Comparison of ENCODE assay signal across 25 cellular contexts in the genomic region with DNA sequence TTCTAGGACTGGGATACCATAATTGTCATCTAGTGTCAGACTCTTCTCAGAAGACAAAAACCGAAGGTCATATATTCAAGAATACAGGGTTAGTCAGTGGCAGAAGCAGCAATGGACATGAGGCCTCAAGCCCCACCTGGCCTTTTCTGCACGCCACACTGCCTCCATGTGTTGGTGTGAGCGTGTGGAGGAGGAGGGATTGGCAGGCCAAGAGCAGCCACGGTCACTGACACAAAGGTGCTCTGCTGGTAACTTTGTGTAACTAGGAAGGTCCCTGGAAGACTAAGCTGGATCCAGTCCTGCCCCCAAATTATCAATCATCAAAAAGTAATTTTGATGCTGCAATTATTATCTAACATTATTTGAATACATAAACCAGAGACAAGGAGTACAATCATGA.
"Had no signal": no experiment of that assay in that cellular context is flagged by ENCODE, and none has a peak within 500 bp of the region (broad histone marks: within the 10 kb centered on the region; RNA-seq: fewer than 3 reads in every experiment).

No MANE protein-coding gene starts in this region.

- H3K4me1 ChIP-seq: adrenal gland, ascending aorta, left ventricle myocardium inferior, prostate gland, tibial artery had no signal

- H3K9me3 ChIP-seq: prostate gland had no signal

- DNase-seq: activated B cell treated with CpG ODN at 0.5 μM for 24 hours; activated CD4-positive, alpha-beta T cell treated with anti-CD3 and anti-CD28 coated beads for 4 hours; activated CD4-positive, alpha-beta T cell treated with anti-CD3 and anti-CD28 coated beads, Interleukin-2, amount 50 U/mL, for 48 hours; activated CD8-positive, alpha-beta memory T cell treated with anti-CD3 and anti-CD28 coated beads, Interleukin-2, amount 50 U/mL, for 48 hours; activated naive CD4-positive, alpha-beta T cell; activated T-cell treated with anti-CD3 and anti-CD28 coated beads, Interleukin-2, amount 50 U/mL, for 4 hours; adrenal gland; brain microvascular endothelial cell; central memory CD4-positive, alpha-beta T cell; effector memory CD4-positive, alpha-beta T cell; foreskin melanocyte; kidney glomerular epithelial cell; left ventricle myocardium inferior; midbrain; natural killer cell; spleen; stimulated activated CD4-positive, alpha-beta T cell treated with anti-CD3 and anti-CD28 coated beads, Interleukin-4, amount 100 ng/mL, for 24 hours; substantia nigra; T-helper 9 cell; tibial artery had no signal

- H3K27me3 ChIP-seq: adrenal gland, ascending aorta, brain microvascular endothelial cell, spleen, tibial artery had no signal

- H3K4me3 ChIP-seq: adrenal gland, ascending aorta, left ventricle myocardium inferior, prostate gland, spleen, tibial artery had no signal

- H3K36me3 ChIP-seq: adrenal gland, ascending aorta, brain microvascular endothelial cell, left ventricle myocardium inferior, prostate gland, spleen, tibial artery had no signal

- FAIRE-seq: colon, endothelial cell of umbilical vein had no signal

- H3K27ac ChIP-seq: adrenal gland, ascending aorta, brain microvascular endothelial cell, left ventricle myocardium inferior, prostate gland, spleen, tibial artery had no signal

- ATAC-seq: activated T-cell treated with anti-CD3 and anti-CD28 coated beads, Interleukin-2, amount 50 U/mL, for 4 hours; esophagus mucosa; natural killer cell had no signal
